ENCODE assay signal across 8 cellular contexts in genomic region chr10:96585726-96586418, GRCh38.
A peak's percentile ranks its signal among the peaks of the same experiment; 100 is the strongest.
DNase-seq lines count a peak whose midpoint lies in the region; ATAC-seq and TF ChIP-seq lines count a peak whose summit lies in the region.

No MANE protein-coding gene starts in this region.

- H3K79me2 ChIP-seq in KMS-11 (ENCODE audit: insufficient read depth, low read depth), result peaks cover 58% of the 10 kb centered on the region

- peaks cover 35% of the 10 kb centered on the region for H4K20me1 ChIP-seq in KMS-11 (ENCODE audit: insufficient read depth)

- peaks cover 7% of the 10 kb centered on the region for H3K36me3 Mint-ChIP-seq in activated naive CD8-positive, alpha-beta T cell treated with anti-CD3 and anti-CD28 coated beads, Interleukin-2, amount 50 U/mL, for 24 hours (ENCODE audit: low read depth)
- H3K36me3 Mint-ChIP-seq in stimulated activated naive B cell treated with anti-CD40 and anti-IgM and Interleukin-4, amounts not matched to agents 10 μg/mL and 1 μg/mL and 100 μg/mL, for 72 hours, result peaks cover 3 to 5% of the 10 kb centered on the region in 2 donors

- ATAC-seq in activated naive CD8-positive, alpha-beta T cell treated with anti-CD3 and anti-CD28 coated beads, Interleukin-2, amount 50 U/mL, for 24 hours, result peak; percentile 10
- ATAC-seq in stimulated activated naive B cell treated with anti-CD40 and anti-IgM and Interleukin-4, amounts not matched to agents 10 μg/mL and 1 μg/mL and 100 μg/mL, for 72 hours (replicated peaks), result peak; percentile 11 to 15

- peaks cover 30% of the 10 kb centered on the region for H3K4me1 ChIP-seq in KMS-11 (ENCODE audit: low read depth, poor library complexity, severe bottlenecking)
- peaks cover 20% of the 10 kb centered on the region for H3K4me1 ChIP-seq in iPS-20b (ENCODE audit: insufficient read depth, low read length)

- peak; percentile 3 to 21 for DNase-seq in activated CD4-positive, alpha-beta T cell treated with anti-CD3 and anti-CD28 coated beads for 4 hours
- DNase-seq in activated CD4-positive, alpha-beta T cell treated with anti-CD3 and anti-CD28 coated beads for 1 hour, result no peak
- no peak for DNase-seq in activated naive CD8-positive, alpha-beta T cell treated with anti-CD3 and anti-CD28 coated beads, Interleukin-2, amount 50 U/mL, for 24 hours
- no peak for DNase-seq in stimulated activated naive B cell treated with anti-CD40 and anti-IgM and Interleukin-4, amounts not matched to agents 10 μg/mL and 1 μg/mL and 100 μg/mL, for 72 hours
- DNase-seq in NCI-H2196 treated with DMSO at 0.1 percent for 48 hours (lab: John Stamatoyannopoulos, UW; ENCODE audit: unreplicated experiment), result no peak
- DNase-seq in NCI-H1048 (lab: John Stamatoyannopoulos, UW), result no peak

- peak overlapping the region; percentile 90 for H3K27ac ChIP-seq in KMS-11
- peak overlapping the region; percentile 4 for H3K27ac ChIP-seq in iPS-20b (ENCODE audit: low read length)

- H3K27me3 ChIP-seq in KMS-11 (ENCODE audit: insufficient read depth, low read depth) (no peaks in the 10 kb centered on the region), iPS-20b (ENCODE audit: insufficient read depth, low read length) (no peaks in the 10 kb centered on the region)

- peak overlapping the region; percentile 95 for H3K27ac Mint-ChIP-seq in activated naive CD8-positive, alpha-beta T cell treated with anti-CD3 and anti-CD28 coated beads, Interleukin-2, amount 50 U/mL, for 24 hours
- peak overlapping the region; percentile 96 for H3K27ac Mint-ChIP-seq in stimulated activated naive B cell treated with anti-CD40 and anti-IgM and Interleukin-4, amounts not matched to agents 10 μg/mL and 1 μg/mL and 100 μg/mL, for 72 hours

- no peak overlapping the region for H3K4me3 Mint-ChIP-seq in activated naive CD8-positive, alpha-beta T cell treated with anti-CD3 and anti-CD28 coated beads, Interleukin-2, amount 50 U/mL, for 24 hours
- H3K4me3 Mint-ChIP-seq in stimulated activated naive B cell treated with anti-CD40 and anti-IgM and Interleukin-4, amounts not matched to agents 10 μg/mL and 1 μg/mL and 100 μg/mL, for 72 hours, result peak overlapping the region in 1 of 2 donors; percentile 92

- peak overlapping the region; percentile 76 for H3K4me2 ChIP-seq in KMS-11

- H3K27me3 Mint-ChIP-seq in activated naive CD8-positive, alpha-beta T cell treated with anti-CD3 and anti-CD28 coated beads, Interleukin-2, amount 50 U/mL, for 24 hours, result no peaks in the 10 kb centered on the region
- H3K27me3 Mint-ChIP-seq in stimulated activated naive B cell treated with anti-CD40 and anti-IgM and Interleukin-4, amounts not matched to agents 10 μg/mL and 1 μg/mL and 100 μg/mL, for 72 hours, result no peaks in the 10 kb centered on the region

- H3K9me3 ChIP-seq in iPS-20b (ENCODE audit: insufficient read depth, low read depth, low read length), result no peaks in the 10 kb centered on the region

- peak overlapping the region; percentile 47 for H2AFZ ChIP-seq in KMS-11 (ENCODE audit: low read depth)

- H3K4me1 Mint-ChIP-seq in activated naive CD8-positive, alpha-beta T cell treated with anti-CD3 and anti-CD28 coated beads, Interleukin-2, amount 50 U/mL, for 24 hours, result peaks cover 47% of the 10 kb centered on the region
- H3K4me1 Mint-ChIP-seq in stimulated activated naive B cell treated with anti-CD40 and anti-IgM and Interleukin-4, amounts not matched to agents 10 μg/mL and 1 μg/mL and 100 μg/mL, for 72 hours, result peaks cover 14 to 30% of the 10 kb centered on the region in 2 donors

- H3K9me3 Mint-ChIP-seq in activated naive CD8-positive, alpha-beta T cell treated with anti-CD3 and anti-CD28 coated beads, Interleukin-2, amount 50 U/mL, for 24 hours, result no peaks in the 10 kb centered on the region
- no peaks in the 10 kb centered on the region for H3K9me3 Mint-ChIP-seq in stimulated activated naive B cell treated with anti-CD40 and anti-IgM and Interleukin-4, amounts not matched to agents 10 μg/mL and 1 μg/mL and 100 μg/mL, for 72 hours

- H3K9ac ChIP-seq in KMS-11 (peak overlapping the region; percentile 92), iPS-20b (ENCODE audit: low read depth, low read length) (peak overlapping the region; percentile 85)

- TF ChIP-seq CTCF in KMS-11 (conservative IDR thresholded peaks at IDR 0.05; ENCODE audit: low read depth, low read length), result no peak

- H3K36me3 ChIP-seq in KMS-11 (ENCODE audit: insufficient read depth) (no peaks in the 10 kb centered on the region), iPS-20b (ENCODE audit: insufficient read depth, low read depth, low read length) (no peaks in the 10 kb centered on the region)

- H3K4me3 ChIP-seq in KMS-11 (IDR thresholded peaks at IDR 0.05; ENCODE audit: insufficient read depth, low read depth, low read length), result no peak overlapping the region
- peak overlapping the region; percentile 88 for H3K4me3 ChIP-seq in iPS-20b (ENCODE audit: low read length)

Comparison
In these comparisons a context has a peak if more than half of its experiments do, and no peak if none do; other contexts are left out.
1. DNase-seq: peak in activated CD4-positive, alpha-beta T cell treated with anti-CD3 and anti-CD28 coated beads for 4 hours (2 of 2); none in activated CD4-positive, alpha-beta T cell treated with anti-CD3 and anti-CD28 coated beads for 1 hour (single experiment), activated naive CD8-positive, alpha-beta T cell treated with anti-CD3 and anti-CD28 coated beads, Interleukin-2, amount 50 U/mL, for 24 hours (single experiment), stimulated activated naive B cell treated with anti-CD40 and anti-IgM and Interleukin-4, amounts not matched to agents 10 μg/mL and 1 μg/mL and 100 μg/mL, for 72 hours (single experiment), NCI-H2196 treated with DMSO at 0.1 percent for 48 hours (single experiment) and NCI-H1048 (single experiment).